ENCODE assay signal across 25 cellular contexts in genomic region chr20:47799116-47799715, GRCh38. TPM values are rescaled to one million over a fixed set of nuclear protein-coding genes. Genes with fewer than 3 reads are reported as not detected.
A peak's percentile ranks its signal among the peaks of the same experiment; 100 is the strongest.
DNase-seq lines count a peak whose midpoint lies in the region; ATAC-seq and TF ChIP-seq lines count a peak whose summit lies in the region.
"Had no signal": no experiment of that assay in that cellular context is flagged by ENCODE, and none has a peak within 500 bp of the region (broad histone marks: within the 10 kb centered on the region; RNA-seq: fewer than 3 reads in every experiment).

No MANE protein-coding gene starts in this region.

- DNase-seq in NCI-H345 (lab: John Stamatoyannopoulos, UW) (peak; percentile 82), SJCRH30 (peak; percentile 64 to 81), myocyte (ENCODE audit: low read depth) (peak; percentile 55), SKM-1 (lab: John Stamatoyannopoulos, UW; ENCODE audit: unreplicated experiment) (no peak), SIG-M5 (lab: John Stamatoyannopoulos, UW) (no peak), DMS79 treated with DMSO at 0.1 percent for 48 hours (lab: John Stamatoyannopoulos, UW) (no peak)
- DNase-seq: activated gamma-delta T cell treated with Interleukin-2 at 50 U/mL for 16 hours; activated T-cell treated with anti-CD3 and anti-CD28 coated beads, Interleukin-2, amount 50 U/mL, for 1 hour; brain microvascular endothelial cell; CD8-positive, alpha-beta T cell; cortex of kidney; DND-41; mammary epithelial cell; MG63; naive B cell; NCI-H1436 treated with DMSO at 0.1 percent for 48 hours; NCI-H510A; occipital lobe; stimulated activated naive CD8-positive, alpha-beta T cell treated with anti-CD3 and anti-CD28 coated beads, Interleukin-15, amount 100 ng/mL, for 72 hours had no signal

- H3K27me3 ChIP-seq in SJCRH30: no peaks in the 10 kb centered on the region
- no peaks in the 10 kb centered on the region for H3K27me3 ChIP-seq in gastroesophageal sphincter
- H3K27me3 ChIP-seq: adrenal gland, brain microvascular endothelial cell, MG63, tibial nerve had no signal

- no peak for TF ChIP-seq POLR2A in gastroesophageal sphincter (IDR thresholded peaks at IDR 0.05)

- ATAC-seq in gastroesophageal sphincter: peak; percentile 62
- no peak for ATAC-seq in HG03025 (IDR thresholded peaks at IDR 0.05; ENCODE audit: low FRiP score, unreplicated experiment)
- ATAC-seq: CD8-positive, alpha-beta T cell; HCT116; K562; stimulated activated naive CD8-positive, alpha-beta T cell treated with anti-CD3 and anti-CD28 coated beads, Interleukin-15, amount 100 ng/mL, for 72 hours had no signal

- H3K4me3 ChIP-seq in SJCRH30: no peak overlapping the region
- H3K4me3 ChIP-seq in gastroesophageal sphincter: no peak overlapping the region
- H3K4me3 ChIP-seq: adrenal gland, K562, MG63, tibial nerve had no signal

- no peak for TF ChIP-seq CTCF in gastroesophageal sphincter (IDR thresholded peaks at IDR 0.05)

- H3K36me3 ChIP-seq in SJCRH30 (no peaks in the 10 kb centered on the region), gastroesophageal sphincter (no peaks in the 10 kb centered on the region)
- H3K36me3 ChIP-seq: adrenal gland, brain microvascular endothelial cell, MG63, tibial nerve had no signal

- H3K4me1 ChIP-seq in SJCRH30: peaks cover 14% of the 10 kb centered on the region
- H3K4me1 ChIP-seq in gastroesophageal sphincter: peaks cover 0 to 11% (median 0%) of the 10 kb centered on the region in 3 donors
- H3K4me1 ChIP-seq: adrenal gland, tibial nerve had no signal

- no peak for TF ChIP-seq EP300 in gastroesophageal sphincter (IDR thresholded peaks at IDR 0.05)

- H3K9me3 ChIP-seq in SJCRH30 (replicated peaks): no peaks in the 10 kb centered on the region
- no peaks in the 10 kb centered on the region for H3K9me3 ChIP-seq in gastroesophageal sphincter
- H3K9me3 ChIP-seq: adrenal gland, MG63, tibial nerve had no signal

- H3K27ac ChIP-seq in SJCRH30 (no peak overlapping the region), gastroesophageal sphincter (peak overlapping the region in 1 of 4 donors; percentile 24)
- H3K27ac ChIP-seq: brain microvascular endothelial cell, tibial nerve had no signal

- 64 to 67% methylated on average over 1 to 4 of the region's 6 CpGs for WGBS in gastroesophageal sphincter (ENCODE audit: low coverage in 1 of 2), 2 donors

RNA-seq across cellular contexts. Expression of gene SULF2, which starts 13.9 kb away (rescaled TPM):
- 122 and 127 TPM in 2 replicates for total RNA-seq in SJCRH30 (2014; rRNA removed; shearing (Covaris generic))
- total RNA-seq in gastroesophageal sphincter (100 to 1,000 TPM in 1 of 4 donors, 10 to 100 TPM in 3; 41.2 to 177 (median 62.3) TPM), myocyte (2.6 and 6.0 TPM in 2 replicates)
- polyA plus RNA-seq in myocyte (2012): 3.8 TPM
- polyA plus RNA-seq: K562 had no signal

Comparison
In these comparisons a context has a peak if more than half of its experiments do, and no peak if none do; other contexts are left out.
1. DNase-seq: peak in NCI-H345 (single experiment), SJCRH30 (2 of 2) and myocyte (single experiment); none in SKM-1 (single experiment), SIG-M5 (single experiment) and DMS79 treated with DMSO at 0.1 percent for 48 hours (single experiment).